Comparison of ENCODE assay signal across 39 cellular contexts in the genomic region with DNA sequence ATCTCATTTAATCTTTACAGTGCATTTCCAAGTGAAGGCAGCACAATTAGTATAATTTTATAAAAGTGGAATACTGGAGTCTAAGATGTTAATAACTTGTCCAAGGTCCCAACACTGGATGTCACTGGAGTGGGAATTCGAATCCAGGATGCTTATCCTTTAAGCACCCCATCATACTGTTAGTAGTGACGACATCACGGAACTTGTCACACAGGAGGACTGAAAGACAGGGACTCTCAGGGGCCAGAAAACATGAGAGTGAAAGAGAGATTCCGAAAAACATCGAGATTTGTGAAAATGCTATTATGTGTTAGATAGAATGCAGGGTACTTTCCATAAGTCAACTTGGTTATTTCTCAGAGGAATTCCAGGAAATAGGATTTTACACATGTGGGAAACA.
"Had no signal": no experiment of that assay in that cellular context is flagged by ENCODE, and none has a peak within 500 bp of the region (broad histone marks: within the 10 kb centered on the region; RNA-seq: fewer than 3 reads in every experiment).

No MANE protein-coding gene starts in this region.

- ATAC-seq: activated naive CD4-positive, alpha-beta T cell treated with anti-CD3 and anti-CD28 coated beads, Interleukin-2, amount 50 U/mL, for 72 hours; activated naive CD8-positive, alpha-beta T cell treated with anti-CD3 and anti-CD28 coated beads, Interleukin-2, amount 50 U/mL, for 24 hours; activated T-cell treated with anti-CD3 and anti-CD28 coated beads, Interleukin-2, amount 50 U/mL, for 4 hours; activated T-cell treated with anti-CD3 and anti-CD28 coated beads, Interleukin-2, amount 50 U/mL, for 72 hours; activated T-helper 17 cell treated with anti-CD3 and anti-CD28 coated beads, Interleukin-2, amount 50 U/mL, for 72 hours; body of pancreas had no signal

- H3K27me3 Mint-ChIP-seq: activated naive CD4-positive, alpha-beta T cell treated with anti-CD3 and anti-CD28 coated beads, Interleukin-2, amount 10 ng/mL, durations not matched to agents 7 days and 5 days; activated naive CD8-positive, alpha-beta T cell; activated naive CD8-positive, alpha-beta T cell treated with anti-CD3 and anti-CD28 coated beads for 36 hours; activated naive CD8-positive, alpha-beta T cell treated with anti-CD3 and anti-CD28 coated beads, Interleukin-2, amount 10 ng/mL, durations not matched to agents 7 days and 5 days; activated naive CD8-positive, alpha-beta T cell treated with anti-CD3 and anti-CD28 coated beads, Interleukin-2, amount 50 U/mL, for 24 hours; activated T-cell treated with anti-CD3 and anti-CD28 coated beads, Interleukin-2, amount 50 U/mL, for 24 hours; activated T-helper 17 cell treated with anti-CD3 and anti-CD28 coated beads, Interleukin-2, amount 50 U/mL, for 72 hours; central memory CD8-positive, alpha-beta T cell had no signal

- H3K36me3 ChIP-seq: adrenal gland, ascending aorta, brain microvascular endothelial cell, breast epithelium, cardiac muscle cell had no signal

- H3K9me3 Mint-ChIP-seq: activated naive CD4-positive, alpha-beta T cell treated with anti-CD3 and anti-CD28 coated beads, Interleukin-2, amount 50 U/mL, for 24 hours; brain had no signal

- H3K4me1 ChIP-seq: adrenal gland, ascending aorta, body of pancreas, breast epithelium had no signal

- H3K9me3 ChIP-seq: adrenal gland, ascending aorta, body of pancreas, breast epithelium had no signal

- H3K27ac ChIP-seq: adrenal gland, ascending aorta, body of pancreas, brain microvascular endothelial cell, breast epithelium, cardiac muscle cell had no signal

- H3K27me3 ChIP-seq: adrenal gland, ascending aorta, body of pancreas, brain microvascular endothelial cell, breast epithelium, cardiac muscle cell had no signal

- H3K4me3 Mint-ChIP-seq: activated naive CD4-positive, alpha-beta T cell treated with anti-CD3 and anti-CD28 coated beads for 36 hours; activated naive CD4-positive, alpha-beta T cell treated with anti-CD3 and anti-CD28 coated beads, Interleukin-2, amount 10 ng/mL, durations not matched to agents 7 days and 5 days; activated naive CD4-positive, alpha-beta T cell treated with anti-CD3 and anti-CD28 coated beads, Interleukin-2, amount 50 U/mL, for 24 hours; activated naive CD8-positive, alpha-beta T cell; activated naive CD8-positive, alpha-beta T cell treated with anti-CD3 and anti-CD28 coated beads for 36 hours; activated naive CD8-positive, alpha-beta T cell treated with anti-CD3 and anti-CD28 coated beads, Interleukin-2, amount 10 ng/mL, durations not matched to agents 7 days and 5 days; activated naive CD8-positive, alpha-beta T cell treated with anti-CD3 and anti-CD28 coated beads, Interleukin-2, amount 50 U/mL, for 24 hours; activated T-cell treated with anti-CD3 and anti-CD28 coated beads, Interleukin-2, amount 50 U/mL, for 24 hours; activated T-cell treated with anti-CD3 and anti-CD28 coated beads, Interleukin-2, amount 50 U/mL, for 4 hours; activated T-cell treated with anti-CD3 and anti-CD28 coated beads, Interleukin-2, amount 50 U/mL, for 72 hours; activated T-helper 1 cell treated with anti-CD3 and anti-CD28 coated beads, Interleukin-12 subunit alpha, Interleukin-12 subunit beta, Interleukin-2, Interleukin-4 antibody, amounts not matched to agents 30 ng/mL and 10 ng/mL and 1 ng/mL, durations not matched to agents 14 hours and 24 hours and 36 hours; activated T-helper 17 cell treated with anti-CD3 and anti-CD28 coated beads, Interleukin-2, amount 50 U/mL, for 72 hours; brain; central memory CD8-positive, alpha-beta T cell had no signal

- H3K4me1 Mint-ChIP-seq: activated naive CD4-positive, alpha-beta T cell treated with anti-CD3 and anti-CD28 coated beads, Interleukin-2, amount 10 ng/mL, durations not matched to agents 7 days and 5 days; activated naive CD4-positive, alpha-beta T cell treated with anti-CD3 and anti-CD28 coated beads, Interleukin-2, amount 50 U/mL, for 24 hours; activated naive CD8-positive, alpha-beta T cell treated with anti-CD3 and anti-CD28 coated beads for 36 hours; activated naive CD8-positive, alpha-beta T cell treated with anti-CD3 and anti-CD28 coated beads, Interleukin-2, amount 10 ng/mL, durations not matched to agents 7 days and 5 days; activated naive CD8-positive, alpha-beta T cell treated with anti-CD3 and anti-CD28 coated beads, Interleukin-2, amount 50 U/mL, for 24 hours; activated T-helper 17 cell treated with anti-CD3 and anti-CD28 coated beads, Interleukin-2, amount 50 U/mL, for 72 hours; central memory CD8-positive, alpha-beta T cell had no signal

- FAIRE-seq: astrocyte, bronchial epithelial cell had no signal

- H3K27ac Mint-ChIP-seq: activated naive CD4-positive, alpha-beta T cell treated with anti-CD3 and anti-CD28 coated beads for 36 hours; activated naive CD4-positive, alpha-beta T cell treated with anti-CD3 and anti-CD28 coated beads, Interleukin-2, amount 10 ng/mL, durations not matched to agents 7 days and 5 days; activated naive CD4-positive, alpha-beta T cell treated with anti-CD3 and anti-CD28 coated beads, Interleukin-2, amount 50 U/mL, for 24 hours; activated naive CD4-positive, alpha-beta T cell treated with anti-CD3 and anti-CD28 coated beads, Interleukin-2, amount 50 U/mL, for 72 hours; activated naive CD8-positive, alpha-beta T cell; activated naive CD8-positive, alpha-beta T cell treated with anti-CD3 and anti-CD28 coated beads for 36 hours; activated naive CD8-positive, alpha-beta T cell treated with anti-CD3 and anti-CD28 coated beads, Interleukin-2, amount 10 ng/mL, durations not matched to agents 7 days and 5 days; activated naive CD8-positive, alpha-beta T cell treated with anti-CD3 and anti-CD28 coated beads, Interleukin-2, amount 50 U/mL, for 24 hours; activated T-cell treated with anti-CD3 and anti-CD28 coated beads, Interleukin-2, amount 50 U/mL, for 24 hours; activated T-cell treated with anti-CD3 and anti-CD28 coated beads, Interleukin-2, amount 50 U/mL, for 72 hours; activated T-helper 1 cell treated with anti-CD3 and anti-CD28 coated beads, Interleukin-12 subunit alpha, Interleukin-12 subunit beta, Interleukin-2, Interleukin-4 antibody, amounts not matched to agents 30 ng/mL and 10 ng/mL and 1 ng/mL, durations not matched to agents 14 hours and 24 hours and 36 hours; activated T-helper 17 cell treated with anti-CD3 and anti-CD28 coated beads, Interleukin-2, amount 50 U/mL, for 72 hours; activated T-helper 2 cell treated with anti-CD3 and anti-CD28 coated beads, Interferon-gamma antibody, Interleukin-2, Interleukin-4, amounts not matched to agents 10 μg/mL and 5 μg/mL and 100 μg/mL, durations not matched to agents 14 hours and 24 hours and 36 hours; brain had no signal

- H3K4me3 ChIP-seq: adrenal gland, ascending aorta, body of pancreas, breast epithelium, cardiac muscle cell had no signal

- DNase-seq: activated effector memory CD4-positive, alpha-beta T cell treated with anti-CD3 and anti-CD28 coated beads, Interleukin-2, amount 50 U/mL, for 16 hours; activated effector memory CD4-positive, alpha-beta T cell treated with Interleukin-2 at 50 U/mL for 16 hours; activated gamma-delta T cell; activated gamma-delta T cell treated with Interleukin-2 at 50 U/mL for 16 hours; activated naive CD4-positive, alpha-beta T cell; activated naive CD4-positive, alpha-beta T cell treated with anti-CD3 and anti-CD28 coated beads for 36 hours; activated naive CD4-positive, alpha-beta T cell treated with anti-CD3 and anti-CD28 coated beads, Interleukin-2, amount 10 ng/mL, durations not matched to agents 7 days and 5 days; activated naive CD4-positive, alpha-beta T cell treated with anti-CD3 and anti-CD28 coated beads, Interleukin-2, amount 50 U/mL, for 16 hours; activated naive CD4-positive, alpha-beta T cell treated with Interleukin-2 at 50 U/mL for 16 hours; activated naive CD8-positive, alpha-beta T cell treated with anti-CD3 and anti-CD28 coated beads for 36 hours; activated naive CD8-positive, alpha-beta T cell treated with anti-CD3 and anti-CD28 coated beads, Interleukin-2, amount 10 ng/mL, durations not matched to agents 7 days and 5 days; activated naive CD8-positive, alpha-beta T cell treated with anti-CD3 and anti-CD28 coated beads, Interleukin-2, amount 50 U/mL, for 24 hours; activated T-cell treated with anti-CD3 and anti-CD28 coated beads, Interleukin-2, amount 50 U/mL, for 1 hour; activated T-cell treated with anti-CD3 and anti-CD28 coated beads, Interleukin-2, amount 50 U/mL, for 24 hours; activated T-cell treated with anti-CD3 and anti-CD28 coated beads, Interleukin-2, amount 50 U/mL, for 4 hours; activated T-cell treated with anti-CD3 and anti-CD28 coated beads, Interleukin-2, amount 50 U/mL, for 48 hours; activated T-cell treated with anti-CD3 and anti-CD28 coated beads, Interleukin-2, amount 50 U/mL, for 72 hours; adrenal gland; amniotic stem cell; amygdala; anterior cingulate cortex; aorta; body of pancreas; brain microvascular endothelial cell; caudate nucleus; cerebellar nuclear complex had no signal

- H3K36me3 Mint-ChIP-seq: activated naive CD4-positive, alpha-beta T cell treated with anti-CD3 and anti-CD28 coated beads, Interleukin-2, amount 10 ng/mL, durations not matched to agents 7 days and 5 days; activated naive CD4-positive, alpha-beta T cell treated with anti-CD3 and anti-CD28 coated beads, Interleukin-2, amount 50 U/mL, for 24 hours; activated naive CD4-positive, alpha-beta T cell treated with anti-CD3 and anti-CD28 coated beads, Interleukin-2, amount 50 U/mL, for 72 hours; activated naive CD8-positive, alpha-beta T cell; activated naive CD8-positive, alpha-beta T cell treated with anti-CD3 and anti-CD28 coated beads for 36 hours; activated naive CD8-positive, alpha-beta T cell treated with anti-CD3 and anti-CD28 coated beads, Interleukin-2, amount 10 ng/mL, durations not matched to agents 7 days and 5 days; brain had no signal
